In the genomic region with DNA sequence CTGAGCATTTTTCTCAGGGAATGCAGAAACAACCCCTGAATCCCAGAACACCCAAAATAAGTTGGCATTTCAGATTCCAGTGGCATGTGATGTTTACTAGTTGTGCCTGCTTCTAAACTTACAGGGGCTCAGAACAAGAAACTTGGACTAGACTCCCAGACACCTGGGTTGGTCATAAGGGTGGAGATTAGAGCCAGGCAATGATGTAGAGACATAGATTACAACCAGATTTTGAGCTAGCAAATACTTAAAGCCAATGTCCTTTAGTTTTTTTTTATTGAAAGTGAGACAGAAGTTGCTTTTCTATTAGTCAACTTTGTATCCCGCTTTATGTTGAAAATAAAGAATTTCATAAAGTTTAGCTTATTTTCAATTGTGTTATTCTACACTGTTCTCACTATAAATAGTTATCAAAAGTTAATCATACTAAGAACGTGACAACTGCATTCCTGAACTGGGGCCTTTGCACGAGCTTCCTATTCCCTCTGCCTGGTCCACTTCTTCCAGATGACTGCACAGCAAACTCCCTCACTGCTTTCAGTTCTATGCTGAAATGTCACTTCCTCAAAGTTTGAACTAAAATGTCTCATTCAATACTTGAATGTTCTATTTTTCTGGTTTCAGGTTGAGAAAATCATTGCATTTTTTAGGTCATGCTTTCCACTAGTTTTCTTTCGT, we compare ENCODE assay signal across 13 cellular contexts.
DNase-seq lines count a peak whose midpoint lies in the region; ATAC-seq and TF ChIP-seq lines count a peak whose summit lies in the region.
"Had no signal": no experiment of that assay in that cellular context is flagged by ENCODE, and none has a peak within 500 bp of the region (broad histone marks: within the 10 kb centered on the region; RNA-seq: fewer than 3 reads in every experiment).

No MANE protein-coding gene starts in this region.

- H2AFZ ChIP-seq in GM23248, result no peak overlapping the region

- H3K9ac ChIP-seq in GM23248, result no peak overlapping the region
- H3K9ac ChIP-seq: KMS-11 had no signal

- TF ChIP-seq CTCF in activated B cell treated with CpG ODN at 0.5 μM for 24 hours (IDR thresholded peaks at IDR 0.05), result no peak
- TF ChIP-seq CTCF in tibial artery (IDR thresholded peaks at IDR 0.05), result no peak

- ATAC-seq in GM18502 (IDR thresholded peaks at IDR 0.05; ENCODE audit: poor library complexity, unreplicated experiment), result peak; percentile 86
- peak; percentile 84 for ATAC-seq in GM21423 (IDR thresholded peaks at IDR 0.05; ENCODE audit: unreplicated experiment)
- peak; percentile 84 for ATAC-seq in HG03108 (IDR thresholded peaks at IDR 0.05; ENCODE audit: unreplicated experiment)
- ATAC-seq in activated B cell treated with CpG ODN at 0.5 μM for 24 hours (ENCODE audit: low read depth), result peak; percentile 66
- ATAC-seq: right cardiac atrium had no signal

- H3K9me2 ChIP-seq in GM23248 (ENCODE audit: insufficient read depth), result no peaks in the 10 kb centered on the region

- H3K27me3 Mint-ChIP-seq in activated B cell treated with CpG ODN at 0.5 μM for 24 hours, result no peaks in the 10 kb centered on the region
- H3K27me3 Mint-ChIP-seq: CD4-positive, alpha-beta memory T cell had no signal

- peak overlapping the region; percentile 24 for H3K4me3 Mint-ChIP-seq in activated B cell treated with CpG ODN at 0.5 μM for 24 hours
- H3K4me3 Mint-ChIP-seq: activated T-helper 1 cell treated with anti-CD3 and anti-CD28 coated beads, Interleukin-12 subunit alpha, Interleukin-12 subunit beta, Interleukin-2, Interleukin-4 antibody, amounts not matched to agents 30 ng/mL and 10 ng/mL and 1 ng/mL, durations not matched to agents 14 hours and 24 hours and 36 hours; CD4-positive, alpha-beta memory T cell had no signal

- no peaks in the 10 kb centered on the region for H3K9me3 Mint-ChIP-seq in activated B cell treated with CpG ODN at 0.5 μM for 24 hours
- H3K9me3 Mint-ChIP-seq: activated T-helper 1 cell treated with anti-CD3 and anti-CD28 coated beads, Interleukin-12 subunit alpha, Interleukin-12 subunit beta, Interleukin-2, Interleukin-4 antibody, amounts not matched to agents 30 ng/mL and 10 ng/mL and 1 ng/mL, durations not matched to agents 14 hours and 24 hours and 36 hours had no signal

- 22 to 24% methylated on average over 4 of the region's 4 CpGs for WGBS in GM23248 (ENCODE audit: low coverage in 1 of 2, low lambda C conversion rate in 2 of 2, missing lambda C conversion rate in 2 of 2), 2 experiments

- no peaks in the 10 kb centered on the region for H3F3A ChIP-seq in GM23248 (ENCODE audit: insufficient read depth)

- no peak overlapping the region for H3K27ac ChIP-seq in tibial artery
- no peak overlapping the region for H3K27ac ChIP-seq in GM23248
- H3K27ac ChIP-seq: KMS-11 had no signal

- peak overlapping the region; percentile 59 for H3K27ac Mint-ChIP-seq in activated B cell treated with CpG ODN at 0.5 μM for 24 hours
- H3K27ac Mint-ChIP-seq: activated T-helper 1 cell treated with anti-CD3 and anti-CD28 coated beads, Interleukin-12 subunit alpha, Interleukin-12 subunit beta, Interleukin-2, Interleukin-4 antibody, amounts not matched to agents 30 ng/mL and 10 ng/mL and 1 ng/mL, durations not matched to agents 14 hours and 24 hours and 36 hours had no signal

- H3K27me3 ChIP-seq in tibial artery (no peaks in the 10 kb centered on the region), GM23248 (replicated peaks; ENCODE audit: insufficient read depth) (no peaks in the 10 kb centered on the region)

- intact Hi-C loops in activated B cell treated with CpG ODN at 0.5 μM for 24 hours (cut with micrococcal nuclease), result loop anchor here (2.0 to 5.0 kb wide), 2 partner anchors 48 to 260 kb away; no protein-coding TSS in a partner anchor
- intact Hi-C loops in tibial artery (cut with DNase I; ENCODE audit: low total_unique reads), result no loop called here

- H3K36me3 ChIP-seq in tibial artery, result no peaks in the 10 kb centered on the region
- no peaks in the 10 kb centered on the region for H3K36me3 ChIP-seq in GM23248 (ENCODE audit: low read depth)

- H3K4me1 Mint-ChIP-seq in activated B cell treated with CpG ODN at 0.5 μM for 24 hours, result peaks cover 19% of the 10 kb centered on the region

- CTCF ChIA-PET in activated B cell treated with CpG ODN at 0.5 μM for 24 hours (lab: Charles Lee), result no interaction called here

- no peak for DNase-seq in activated B cell treated with CpG ODN at 0.5 μM for 24 hours
- no peak for DNase-seq in HPDE6-E6E7 (ENCODE audit: extremely low spot score)
- no peak for DNase-seq in NCI-H1436 treated with DMSO at 0.1 percent for 48 hours (lab: John Stamatoyannopoulos, UW)
- no peak for DNase-seq in tibial artery
- DNase-seq in GM23248, result no peak
- DNase-seq: CD4-positive, alpha-beta memory T cell; central memory CD4-positive, alpha-beta T cell; right cardiac atrium had no signal

- no peaks in the 10 kb centered on the region for H3K79me2 ChIP-seq in GM23248 (ENCODE audit: insufficient read depth)

- no peaks in the 10 kb centered on the region for H3K36me3 Mint-ChIP-seq in activated B cell treated with CpG ODN at 0.5 μM for 24 hours (ENCODE audit: low read depth)
- H3K36me3 Mint-ChIP-seq: CD4-positive, alpha-beta memory T cell had no signal

- no peak overlapping the region for H3K4me2 ChIP-seq in GM23248 (ENCODE audit: unreplicated experiment)
- H3K4me2 ChIP-seq: KMS-11 had no signal

- no peaks in the 10 kb centered on the region for H4K20me1 ChIP-seq in GM23248 (ENCODE audit: insufficient read depth)

- no peak overlapping the region for H3K4me3 ChIP-seq in tibial artery
- no peak overlapping the region for H3K4me3 ChIP-seq in GM23248

- H3K9me3 ChIP-seq in tibial artery (no peaks in the 10 kb centered on the region), GM23248 (ENCODE audit: low read depth) (no peaks in the 10 kb centered on the region)

- POLR2A ChIA-PET in activated B cell treated with CpG ODN at 0.5 μM for 24 hours (lab: Charles Lee), result no interaction called here

- in situ Hi-C loops in GM23248 (cut with MboI), result no loop called here

- H3K4me1 ChIP-seq in tibial artery, result no peaks in the 10 kb centered on the region
- no peaks in the 10 kb centered on the region for H3K4me1 ChIP-seq in GM23248 (ENCODE audit: insufficient read depth)
